ENCODE assay signal across 1 cellular context in the genomic region with DNA sequence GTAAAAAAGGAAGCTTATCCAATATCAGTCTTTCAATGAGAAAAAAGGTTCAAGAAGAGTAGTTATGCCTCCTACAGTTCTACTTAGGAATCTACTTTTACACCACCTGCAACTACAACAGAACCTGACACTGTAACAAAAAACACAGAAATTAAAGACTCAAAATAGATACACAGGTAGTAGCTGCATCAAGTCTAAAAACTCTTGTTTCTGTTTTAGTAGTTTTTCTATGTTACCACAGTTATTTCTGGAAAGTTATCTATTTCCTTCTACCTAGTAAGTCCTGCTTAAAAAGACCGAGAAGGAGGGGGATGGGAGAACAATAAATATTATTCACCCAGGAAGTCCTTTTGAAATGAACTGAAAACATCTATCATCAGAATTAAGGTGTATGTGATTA.
TF ChIP-seq lines count a peak whose summit lies in the region.

No MANE protein-coding gene starts in this region.

TF ChIP-seq in GM12878, 131 proteins besides CTCF, POLR2A, EP300 and RAD21 (continued from another document):
- TF ChIP-seq, protein P1, sequence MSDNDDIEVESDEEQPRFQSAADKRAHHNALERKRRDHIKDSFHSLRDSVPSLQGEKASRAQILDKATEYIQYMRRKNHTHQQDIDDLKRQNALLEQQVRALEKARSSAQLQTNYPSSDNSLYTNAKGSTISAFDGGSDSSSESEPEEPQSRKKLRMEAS (IDR thresholded peaks at IDR 0.05; ENCODE audit: low read depth, low read length), result no peak
- no peak for TF ChIP-seq MTA2 (IDR thresholded peaks at IDR 0.05; ENCODE audit: low read depth)
- 0 out of 2 replicates have a peak, but pooled peaks have one; percentile 33 for TF ChIP-seq TBL1XR1 (IDR thresholded peaks at IDR 0.05; ENCODE audit: low read depth, low read length)
- TF ChIP-seq MEF2A (IDR thresholded peaks at IDR 0.05; ENCODE audit: insufficient read depth, low read depth, low read length), result peak; percentile 92
- peak; percentile 58; the same call in 1 of the 2 replicates for TF ChIP-seq RUNX3 (IDR thresholded peaks at IDR 0.05; ENCODE audit: low read length)
- peak; percentile 76 for TF ChIP-seq NFIC (IDR thresholded peaks at IDR 0.05; ENCODE audit: low read depth, low read length)
- TF ChIP-seq JUNB (IDR thresholded peaks at IDR 0.05), result peak; percentile 28; the same call in 1 of the 2 replicates
- TF ChIP-seq CBFB (IDR thresholded peaks at IDR 0.05; ENCODE audit: low read depth), result no peak
- no peak for TF ChIP-seq NR2C2 (IDR thresholded peaks at IDR 0.05; ENCODE audit: borderline replicate concordance, control insufficient read depth, insufficient read length, low read depth)
- peak; percentile 56; the same call in 1 of the 2 replicates for TF ChIP-seq FOXM1 (IDR thresholded peaks at IDR 0.05; ENCODE audit: low read depth, low read length)
